In the genomic region with DNA sequence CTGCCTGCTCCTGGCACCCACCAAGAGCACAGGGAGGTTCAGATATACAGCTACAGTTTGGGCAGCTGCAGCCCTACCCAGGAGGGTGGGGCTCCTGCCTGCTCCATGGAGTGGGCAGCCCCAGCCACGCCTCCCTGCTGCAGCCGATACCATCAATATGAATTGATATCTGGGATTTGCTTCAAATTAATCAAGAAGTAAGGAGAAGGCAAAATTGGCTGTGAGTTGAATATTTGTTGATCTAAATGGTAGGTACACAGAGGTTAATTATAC, we compare ENCODE assay signal across 2 cellular contexts.
A peak's percentile ranks its signal among the peaks of the same experiment; 100 is the strongest.
TF ChIP-seq lines count a peak whose summit lies in the region.

No MANE protein-coding gene starts in this region.

TF ChIP-seq in HEK293, 187 proteins besides CTCF, POLR2A, EP300 and RAD21:
- no peak for TF ChIP-seq PATZ1 (tag by site-specific recombination; IDR thresholded peaks at IDR 0.05)
- no peak for TF ChIP-seq PRDM6 (tag by site-specific recombination; IDR thresholded peaks at IDR 0.05)
- TF ChIP-seq ZBTB11 (tag by site-specific recombination; conservative IDR thresholded peaks at IDR 0.05; ENCODE audit: low read depth): no peak
- 0 out of 2 replicates have a peak, but pooled peaks have one; percentile 21 for TF ChIP-seq PRDM10 (tag by site-specific recombination; IDR thresholded peaks at IDR 0.05)
- no peak for TF ChIP-seq ZNF416 (tag by site-specific recombination; IDR thresholded peaks at IDR 0.05)

TF ChIP-seq in SK-N-SH, 30 proteins besides CTCF, POLR2A, EP300 and RAD21 (continued from another document):
- no peak for TF ChIP-seq REST (IDR thresholded peaks at IDR 0.05; ENCODE audit: low read depth, low read length)
- TF ChIP-seq POLR2AphosphoS5 (IDR thresholded peaks at IDR 0.05; ENCODE audit: low read depth, low read length): no peak
- TF ChIP-seq, protein P1, sequence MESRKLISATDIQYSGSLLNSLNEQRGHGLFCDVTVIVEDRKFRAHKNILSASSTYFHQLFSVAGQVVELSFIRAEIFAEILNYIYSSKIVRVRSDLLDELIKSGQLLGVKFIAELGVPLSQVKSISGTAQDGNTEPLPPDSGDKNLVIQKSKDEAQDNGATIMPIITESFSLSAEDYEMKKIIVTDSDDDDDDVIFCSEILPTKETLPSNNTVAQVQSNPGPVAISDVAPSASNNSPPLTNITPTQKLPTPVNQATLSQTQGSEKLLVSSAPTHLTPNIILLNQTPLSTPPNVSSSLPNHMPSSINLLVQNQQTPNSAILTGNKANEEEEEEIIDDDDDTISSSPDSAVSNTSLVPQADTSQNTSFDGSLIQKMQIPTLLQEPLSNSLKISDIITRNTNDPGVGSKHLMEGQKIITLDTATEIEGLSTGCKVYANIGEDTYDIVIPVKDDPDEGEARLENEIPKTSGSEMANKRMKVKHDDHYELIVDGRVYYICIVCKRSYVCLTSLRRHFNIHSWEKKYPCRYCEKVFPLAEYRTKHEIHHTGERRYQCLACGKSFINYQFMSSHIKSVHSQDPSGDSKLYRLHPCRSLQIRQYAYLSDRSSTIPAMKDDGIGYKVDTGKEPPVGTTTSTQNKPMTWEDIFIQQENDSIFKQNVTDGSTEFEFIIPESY (IDR thresholded peaks at IDR 0.05; ENCODE audit: borderline replicate concordance, low read depth): no peak
- no peak for TF ChIP-seq EZH2phosphoT487 (IDR thresholded peaks at IDR 0.05; ENCODE audit: borderline replicate concordance, low read depth)
- no peak for TF ChIP-seq GABPA (IDR thresholded peaks at IDR 0.05; ENCODE audit: low read depth)
- TF ChIP-seq CHD2 (IDR thresholded peaks at IDR 0.05; ENCODE audit: low read length, partially characterized antibody): no peak
- TF ChIP-seq FOSL2 (IDR thresholded peaks at IDR 0.05; ENCODE audit: borderline replicate concordance, low read depth): no peak
- TF ChIP-seq MEF2A (IDR thresholded peaks at IDR 0.05; ENCODE audit: borderline replicate concordance, low read depth): no peak
- TF ChIP-seq SIN3A (IDR thresholded peaks at IDR 0.05; ENCODE audit: borderline replicate concordance, low read depth, low read length): no peak
- TF ChIP-seq USF1 (IDR thresholded peaks at IDR 0.05; ENCODE audit: borderline replicate concordance, low read depth): no peak
- TF ChIP-seq NRF1 (IDR thresholded peaks at IDR 0.05; ENCODE audit: low read depth, low read length): no peak
- no peak for TF ChIP-seq TCF12 (IDR thresholded peaks at IDR 0.05)
- TF ChIP-seq RCOR1 (IDR thresholded peaks at IDR 0.05; ENCODE audit: low read length): no peak
